ENCODE assay signal across 26 cellular contexts in the genomic region with DNA sequence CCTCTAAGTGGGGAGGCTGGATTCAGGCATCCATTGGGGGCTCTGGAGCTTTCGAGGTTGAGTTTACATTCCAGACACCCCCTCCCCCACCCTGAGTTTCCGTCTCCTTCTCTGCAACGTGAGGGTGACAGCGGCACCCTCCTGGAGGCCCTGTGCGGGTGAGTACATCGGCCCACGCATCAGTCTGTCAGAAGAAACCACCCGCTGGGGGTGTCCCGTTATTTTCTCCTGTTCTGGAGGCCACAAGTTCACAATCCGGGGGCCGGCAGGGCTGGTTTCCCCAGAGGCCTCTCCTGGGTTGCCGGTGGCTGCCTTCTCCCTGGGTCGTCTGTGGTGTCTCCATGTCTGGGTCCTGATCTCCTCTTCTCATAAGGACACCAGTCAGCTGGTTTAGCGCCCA. TPM values are rescaled to one million over a fixed set of nuclear protein-coding genes. Genes with fewer than 3 reads are reported as not detected.
DNase-seq lines count a peak whose midpoint lies in the region; ATAC-seq and TF ChIP-seq lines count a peak whose summit lies in the region.
"Had no signal": no experiment of that assay in that cellular context is flagged by ENCODE, and none has a peak within 500 bp of the region (broad histone marks: within the 10 kb centered on the region; RNA-seq: fewer than 3 reads in every experiment).

No MANE protein-coding gene starts in this region.

- ATAC-seq in GM21737 (IDR thresholded peaks at IDR 0.05; ENCODE audit: unreplicated experiment): no peak
- ATAC-seq in GM19035 (IDR thresholded peaks at IDR 0.05; ENCODE audit: unreplicated experiment): no peak
- ATAC-seq: esophagus mucosa; GM12878; PC-3; stimulated activated naive CD8-positive, alpha-beta T cell treated with anti-CD3 and anti-CD28 coated beads, Interleukin-15, amount 100 ng/mL, for 72 hours had no signal

- H3K9ac ChIP-seq in OCI-LY1 (ENCODE audit: low read length): no peak overlapping the region
- H3K9ac ChIP-seq: KMS-11 had no signal

- no peaks in the 10 kb centered on the region for H3K27me3 ChIP-seq in OCI-LY1 (ENCODE audit: insufficient read depth, low read length)
- H3K27me3 ChIP-seq: neutrophil, SJCRH30, tibial artery had no signal

- H3K79me2 ChIP-seq in OCI-LY1 (ENCODE audit: insufficient read depth, low read length): no peaks in the 10 kb centered on the region

- no peak overlapping the region for H3K4me3 ChIP-seq in OCI-LY1 (ENCODE audit: low read depth, low read length, poor library complexity, severe bottlenecking)
- H3K4me3 ChIP-seq: GM12878, prostate gland, SJCRH30, tibial artery had no signal

- H3K36me3 Mint-ChIP-seq in brain: peaks cover 12% of the 10 kb centered on the region

- peak overlapping the region; percentile 22 for H3K27ac ChIP-seq in OCI-LY1 (ENCODE audit: low read depth, low read length, poor library complexity, severe bottlenecking)
- H3K27ac ChIP-seq: KMS-11, neutrophil, prostate gland, SJCRH30, tibial artery had no signal

- H2AFZ ChIP-seq in OCI-LY1 (ENCODE audit: low read length): no peak overlapping the region

- H3K4me1 Mint-ChIP-seq in brain: peaks cover 72% of the 10 kb centered on the region

- peaks cover 3% of the 10 kb centered on the region for H3K27me3 Mint-ChIP-seq in brain
- H3K27me3 Mint-ChIP-seq: stimulated activated naive CD8-positive, alpha-beta T cell treated with anti-CD3 and anti-CD28 coated beads, Interleukin-15, amount 100 ng/mL, for 72 hours had no signal

- H3K4me1 ChIP-seq in OCI-LY1 (ENCODE audit: insufficient read depth, low read length, severe bottlenecking): peaks cover 33% of the 10 kb centered on the region

- TF ChIP-seq CTCF in OCI-LY1 (IDR thresholded peaks at IDR 0.05; ENCODE audit: low read length) (no peak), brain (conservative IDR thresholded peaks at IDR 0.05) (no peak)

- H3F3A ChIP-seq in OCI-LY1 (ENCODE audit: insufficient read depth, low read length): no peaks in the 10 kb centered on the region; the same call in 1 of the 2 replicates

- H4K20me1 ChIP-seq in OCI-LY1 (ENCODE audit: insufficient read depth, low read length): no peaks in the 10 kb centered on the region

- H3K4me3 Mint-ChIP-seq in brain: peak overlapping the region in 2 of 5 experiments; percentile 32 to 63
- H3K4me3 Mint-ChIP-seq: stimulated activated naive CD8-positive, alpha-beta T cell treated with anti-CD3 and anti-CD28 coated beads, Interleukin-15, amount 100 ng/mL, for 72 hours had no signal

- no peak overlapping the region for H3K4me2 ChIP-seq in OCI-LY1 (ENCODE audit: low read length)
- H3K4me2 ChIP-seq: KMS-11 had no signal

- H3K36me3 ChIP-seq in OCI-LY1 (ENCODE audit: insufficient read depth, low read length): peaks cover 29% of the 10 kb centered on the region; the same call in 1 of the 2 replicates
- H3K36me3 ChIP-seq: prostate gland, SJCRH30 had no signal

- H3K9me3 Mint-ChIP-seq in brain: no peaks in the 10 kb centered on the region
- H3K9me3 Mint-ChIP-seq: stimulated activated naive CD8-positive, alpha-beta T cell treated with anti-CD3 and anti-CD28 coated beads, Interleukin-15, amount 100 ng/mL, for 72 hours had no signal

- no peaks in the 10 kb centered on the region for H3K9me2 ChIP-seq in OCI-LY1 (ENCODE audit: low read depth, low read length)

- peak; percentile 14 for DNase-seq in stimulated activated CD4-positive, alpha-beta T cell treated with anti-CD3 and anti-CD28 coated beads, Interleukin-4, amount 100 ng/mL, for 24 hours
- DNase-seq in stimulated activated CD4-positive, alpha-beta T cell treated with anti-CD3 and anti-CD28 coated beads, Interleukin-2, amount 100 ng/mL, for 24 hours: no peak
- DNase-seq in stimulated activated CD8-positive, alpha-beta memory T cell treated with anti-CD3 and anti-CD28 coated beads, Interleukin-4, amount 100 ng/mL, for 48 hours: peak; percentile 34
- DNase-seq in NCI-H1930 (lab: John Stamatoyannopoulos, UW): no peak
- DNase-seq: anterior cingulate cortex; central memory CD4-positive, alpha-beta T cell; foreskin melanocyte; MV-4-11; NCI-H1694 treated with DMSO at 0.1 percent for 48 hours; NCI-H2227 treated with DMSO at 0.1 percent for 48 hours; NCI-H748 treated with DMSO at 0.1 percent for 48 hours; PC-3; SJCRH30; stimulated activated CD4-positive, alpha-beta T cell treated with anti-CD3 and anti-CD28 coated beads, Interleukin-1b, Interleukin-23, amount 100 ng/mL, for 48 hours; stimulated activated naive CD8-positive, alpha-beta T cell treated with anti-CD3 and anti-CD28 coated beads, Interleukin-15, amount 100 ng/mL, for 72 hours; T-helper 1 cell; tibial artery had no signal

- H3K27ac Mint-ChIP-seq in brain: peak overlapping the region; percentile 58 to 96 (median 85)
- H3K27ac Mint-ChIP-seq: stimulated activated naive CD8-positive, alpha-beta T cell treated with anti-CD3 and anti-CD28 coated beads, Interleukin-15, amount 100 ng/mL, for 72 hours had no signal

- H3K9me3 ChIP-seq in OCI-LY1 (ENCODE audit: low read length): no peaks in the 10 kb centered on the region
- H3K9me3 ChIP-seq: neutrophil, prostate gland, SJCRH30, tibial artery had no signal

RNA-seq across cellular contexts. Expression of gene GSE1, which starts 35.7 kb away (rescaled TPM):
- 127 TPM for polyA plus RNA-seq in brain (ENCODE audit: insufficient read depth, low read depth, low replicate concordance)

RNA-seq across cellular contexts. Expression of gene GINS2, which starts 40.0 kb away (rescaled TPM):
- 38.2 TPM for polyA plus RNA-seq in brain (ENCODE audit: insufficient read depth, low read depth, low replicate concordance)

Comparison
In these comparisons a context has a peak if more than half of its experiments do, and no peak if none do; other contexts are left out.
1. DNase-seq: peak in stimulated activated CD4-positive, alpha-beta T cell treated with anti-CD3 and anti-CD28 coated beads, Interleukin-4, amount 100 ng/mL, for 24 hours (single experiment) and stimulated activated CD8-positive, alpha-beta memory T cell treated with anti-CD3 and anti-CD28 coated beads, Interleukin-4, amount 100 ng/mL, for 48 hours (single experiment); none in stimulated activated CD4-positive, alpha-beta T cell treated with anti-CD3 and anti-CD28 coated beads, Interleukin-2, amount 100 ng/mL, for 24 hours (0 of 2) and NCI-H1930 (0 of 2).